ENCODE assay signal across 1 cellular context in the genomic region with DNA sequence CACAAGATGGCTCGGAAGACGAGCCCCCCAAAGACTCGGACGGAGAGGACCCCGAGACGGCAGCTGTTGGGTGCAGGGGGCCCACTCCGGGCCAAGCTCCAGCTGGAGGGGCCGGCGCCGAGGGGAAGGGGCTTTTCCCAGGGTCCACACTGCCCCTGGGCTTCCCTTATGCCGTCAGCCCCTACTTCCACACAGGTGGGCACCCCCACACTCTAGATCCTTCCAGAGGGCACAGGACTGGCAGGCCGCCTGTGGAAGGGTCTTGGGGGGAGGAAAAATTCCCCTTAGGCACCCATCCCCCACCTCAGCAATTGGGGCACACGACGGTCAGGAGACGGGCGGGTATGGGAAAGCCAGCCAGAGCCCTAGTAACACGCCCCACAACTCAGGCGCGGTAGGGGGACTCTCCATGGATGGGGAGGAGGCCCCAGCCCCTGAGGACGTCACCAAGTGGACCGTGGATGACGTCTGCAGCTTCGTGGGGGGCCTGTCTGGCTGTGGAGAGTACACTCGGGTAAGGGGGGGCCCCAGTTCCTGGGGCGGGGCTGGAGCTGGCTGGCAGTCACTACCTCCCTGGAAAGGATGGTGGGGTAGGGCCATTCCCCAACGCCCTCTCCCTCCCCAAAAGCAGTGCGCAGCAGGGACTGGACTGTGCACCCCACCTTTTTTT.
TF ChIP-seq lines count a peak whose summit lies in the region.

No MANE protein-coding gene starts in this region.

TF ChIP-seq in HEK293, 187 proteins besides CTCF, POLR2A, EP300 and RAD21 (continued from another document and continues in another):
- TF ChIP-seq, protein P1, sequence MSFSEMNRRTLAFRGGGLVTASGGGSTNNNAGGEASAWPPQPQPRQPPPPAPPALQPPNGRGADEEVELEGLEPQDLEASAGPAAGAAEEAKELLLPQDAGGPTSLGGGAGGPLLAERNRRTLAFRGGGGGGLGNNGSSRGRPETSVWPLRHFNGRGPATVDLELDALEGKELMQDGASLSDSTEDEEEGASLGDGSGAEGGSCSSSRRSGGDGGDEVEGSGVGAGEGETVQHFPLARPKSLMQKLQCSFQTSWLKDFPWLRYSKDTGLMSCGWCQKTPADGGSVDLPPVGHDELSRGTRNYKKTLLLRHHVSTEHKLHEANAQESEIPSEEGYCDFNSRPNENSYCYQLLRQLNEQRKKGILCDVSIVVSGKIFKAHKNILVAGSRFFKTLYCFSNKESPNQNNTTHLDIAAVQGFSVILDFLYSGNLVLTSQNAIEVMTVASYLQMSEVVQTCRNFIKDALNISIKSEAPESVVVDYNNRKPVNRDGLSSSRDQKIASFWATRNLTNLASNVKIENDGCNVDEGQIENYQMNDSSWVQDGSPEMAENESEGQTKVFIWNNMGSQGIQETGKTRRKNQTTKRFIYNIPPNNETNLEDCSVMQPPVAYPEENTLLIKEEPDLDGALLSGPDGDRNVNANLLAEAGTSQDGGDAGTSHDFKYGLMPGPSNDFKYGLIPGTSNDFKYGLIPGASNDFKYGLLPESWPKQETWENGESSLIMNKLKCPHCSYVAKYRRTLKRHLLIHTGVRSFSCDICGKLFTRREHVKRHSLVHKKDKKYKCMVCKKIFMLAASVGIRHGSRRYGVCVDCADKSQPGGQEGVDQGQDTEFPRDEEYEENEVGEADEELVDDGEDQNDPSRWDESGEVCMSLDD (tag by site-specific recombination; IDR thresholded peaks at IDR 0.05) = peak; percentile 89; the same call in 1 of the 2 replicates
- TF ChIP-seq, protein P2, sequence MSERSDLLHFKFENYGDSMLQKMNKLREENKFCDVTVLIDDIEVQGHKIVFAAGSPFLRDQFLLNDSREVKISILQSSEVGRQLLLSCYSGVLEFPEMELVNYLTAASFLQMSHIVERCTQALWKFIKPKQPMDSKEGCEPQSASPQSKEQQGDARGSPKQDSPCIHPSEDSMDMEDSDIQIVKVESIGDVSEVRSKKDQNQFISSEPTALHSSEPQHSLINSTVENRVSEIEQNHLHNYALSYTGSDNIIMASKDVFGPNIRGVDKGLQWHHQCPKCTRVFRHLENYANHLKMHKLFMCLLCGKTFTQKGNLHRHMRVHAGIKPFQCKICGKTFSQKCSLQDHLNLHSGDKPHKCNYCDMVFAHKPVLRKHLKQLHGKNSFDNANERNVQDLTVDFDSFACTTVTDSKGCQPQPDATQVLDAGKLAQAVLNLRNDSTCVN (tag by site-specific recombination; optimal IDR thresholded peaks at IDR 0.05) = no peak
- TF ChIP-seq ZBTB17 (tag by site-specific recombination; IDR thresholded peaks at IDR 0.05) = no peak
- TF ChIP-seq ZNF544 (tag by site-specific recombination; IDR thresholded peaks at IDR 0.05) = no peak
- peak; percentile 51; the same call in 1 of the 2 replicates for TF ChIP-seq ZNF76 (tag by site-specific recombination; IDR thresholded peaks at IDR 0.05; ENCODE audit: borderline replicate concordance, low read depth)
- no peak for TF ChIP-seq ZFHX2 (tag by site-specific recombination; conservative IDR thresholded peaks at IDR 0.05)
- peak; percentile 71 for TF ChIP-seq ZNF600 (tag by site-specific recombination; IDR thresholded peaks at IDR 0.05)
- TF ChIP-seq ZNF629 (tag by site-specific recombination; IDR thresholded peaks at IDR 0.05) = peak; percentile 100
- TF ChIP-seq ZNF843 (tag by site-specific recombination; IDR thresholded peaks at IDR 0.05) = no peak
- peak; percentile 98 for TF ChIP-seq ZBTB21 (tag by site-specific recombination; IDR thresholded peaks at IDR 0.05)
- 0 out of 2 replicates have a peak, but pooled peaks have one; percentile 11 for TF ChIP-seq ZNF677 (tag by site-specific recombination; IDR thresholded peaks at IDR 0.05)
- no peak for TF ChIP-seq ZNF404 (tag by site-specific recombination; IDR thresholded peaks at IDR 0.05)
- TF ChIP-seq, protein P3, sequence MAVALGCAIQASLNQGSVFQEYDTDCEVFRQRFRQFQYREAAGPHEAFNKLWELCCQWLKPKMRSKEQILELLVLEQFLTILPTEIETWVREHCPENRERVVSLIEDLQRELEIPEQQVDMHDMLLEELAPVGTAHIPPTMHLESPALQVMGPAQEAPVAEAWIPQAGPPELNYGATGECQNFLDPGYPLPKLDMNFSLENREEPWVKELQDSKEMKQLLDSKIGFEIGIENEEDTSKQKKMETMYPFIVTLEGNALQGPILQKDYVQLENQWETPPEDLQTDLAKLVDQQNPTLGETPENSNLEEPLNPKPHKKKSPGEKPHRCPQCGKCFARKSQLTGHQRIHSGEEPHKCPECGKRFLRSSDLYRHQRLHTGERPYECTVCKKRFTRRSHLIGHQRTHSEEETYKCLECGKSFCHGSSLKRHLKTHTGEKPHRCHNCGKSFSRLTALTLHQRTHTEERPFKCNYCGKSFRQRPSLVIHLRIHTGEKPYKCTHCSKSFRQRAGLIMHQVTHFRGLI (tag by site-specific recombination; IDR thresholded peaks at IDR 0.05) = no peak
- TF ChIP-seq ZNF549 (tag by site-specific recombination; IDR thresholded peaks at IDR 0.05) = no peak
- TF ChIP-seq ZNF292 (tag by site-specific recombination; IDR thresholded peaks at IDR 0.05; ENCODE audit: borderline replicate concordance, low read depth) = no peak
- no peak for TF ChIP-seq ZNF48 (tag by site-specific recombination; IDR thresholded peaks at IDR 0.05)
- no peak for TF ChIP-seq YY2 (tag by site-specific recombination; IDR thresholded peaks at IDR 0.05)
- TF ChIP-seq, protein P4, sequence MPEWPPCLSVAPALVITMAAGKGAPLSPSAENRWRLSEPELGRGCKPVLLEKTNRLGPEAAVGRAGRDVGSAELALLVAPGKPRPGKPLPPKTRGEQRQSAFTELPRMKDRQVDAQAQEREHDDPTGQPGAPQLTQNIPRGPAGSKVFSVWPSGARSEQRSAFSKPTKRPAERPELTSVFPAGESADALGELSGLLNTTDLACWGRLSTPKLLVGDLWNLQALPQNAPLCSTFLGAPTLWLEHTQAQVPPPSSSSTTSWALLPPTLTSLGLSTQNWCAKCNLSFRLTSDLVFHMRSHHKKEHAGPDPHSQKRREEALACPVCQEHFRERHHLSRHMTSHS (tag by site-specific recombination; IDR thresholded peaks at IDR 0.05) = no peak
- peak; percentile 32; the same call in 1 of the 2 replicates for TF ChIP-seq SP3 (tag by site-specific recombination; IDR thresholded peaks at IDR 0.05)
- peak; percentile 88 for TF ChIP-seq ZXDB (tag by site-specific recombination; IDR thresholded peaks at IDR 0.05)
- TF ChIP-seq ZNF514 (tag by site-specific recombination; IDR thresholded peaks at IDR 0.05) = no peak
- TF ChIP-seq, protein P5, sequence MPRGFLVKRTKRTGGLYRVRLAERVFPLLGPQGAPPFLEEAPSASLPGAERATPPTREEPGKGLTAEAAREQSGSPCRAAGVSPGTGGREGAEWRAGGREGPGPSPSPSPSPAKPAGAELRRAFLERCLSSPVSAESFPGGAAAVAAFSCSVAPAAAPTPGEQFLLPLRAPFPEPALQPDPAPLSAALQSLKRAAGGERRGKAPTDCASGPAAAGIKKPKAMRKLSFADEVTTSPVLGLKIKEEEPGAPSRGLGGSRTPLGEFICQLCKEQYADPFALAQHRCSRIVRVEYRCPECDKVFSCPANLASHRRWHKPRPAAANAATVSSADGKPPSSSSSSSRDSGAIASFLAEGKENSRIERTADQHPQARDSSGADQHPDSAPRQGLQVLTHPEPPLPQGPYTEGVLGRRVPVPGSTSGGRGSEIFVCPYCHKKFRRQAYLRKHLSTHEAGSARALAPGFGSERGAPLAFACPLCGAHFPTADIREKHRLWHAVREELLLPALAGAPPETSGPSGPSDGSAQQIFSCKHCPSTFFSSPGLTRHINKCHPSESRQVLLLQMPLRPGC (tag by site-specific recombination; IDR thresholded peaks at IDR 0.05) = peak; percentile 63; the same call in 1 of the 2 replicates
- TF ChIP-seq ZNF133 (tag by site-specific recombination; IDR thresholded peaks at IDR 0.05) = no peak
- TF ChIP-seq ZNF223 (tag by site-specific recombination; IDR thresholded peaks at IDR 0.05) = no peak
- TF ChIP-seq ZNF416 (tag by site-specific recombination; IDR thresholded peaks at IDR 0.05) = no peak
- TF ChIP-seq ZNF548 (tag by site-specific recombination; IDR thresholded peaks at IDR 0.05) = no peak
- TF ChIP-seq BCL11B (tag by site-specific recombination; IDR thresholded peaks at IDR 0.05; ENCODE audit: low read depth) = peak; percentile 93
- TF ChIP-seq ZNF558 (tag by site-specific recombination; IDR thresholded peaks at IDR 0.05) = no peak
- no peak for TF ChIP-seq ZNF670 (tag by site-specific recombination; IDR thresholded peaks at IDR 0.05; ENCODE audit: low read depth)
- no peak; the same call in 1 of the 2 replicates for TF ChIP-seq REPIN1 (tag by site-specific recombination; IDR thresholded peaks at IDR 0.05; ENCODE audit: low read depth)
- no peak for TF ChIP-seq ZNF121 (tag by site-specific recombination; IDR thresholded peaks at IDR 0.05)
- TF ChIP-seq ZNF174 (tag by site-specific recombination; IDR thresholded peaks at IDR 0.05) = no peak
- TF ChIP-seq SCRT1 (tag by site-specific recombination; IDR thresholded peaks at IDR 0.05; ENCODE audit: borderline replicate concordance) = no peak; the same call in 1 of the 2 replicates
- no peak for TF ChIP-seq ZNF777 (tag by site-specific recombination; IDR thresholded peaks at IDR 0.05; ENCODE audit: borderline replicate concordance)
- TF ChIP-seq GLI2 (tag by site-specific recombination; IDR thresholded peaks at IDR 0.05; ENCODE audit: borderline replicate concordance, low read depth) = no peak
- TF ChIP-seq YY1 (tag by site-specific recombination; IDR thresholded peaks at IDR 0.05) = no peak
- peak; percentile 87 for TF ChIP-seq SP7 (tag by site-specific recombination; IDR thresholded peaks at IDR 0.05)
- no peak for TF ChIP-seq ZNF658 (tag by site-specific recombination; IDR thresholded peaks at IDR 0.05)
- TF ChIP-seq, protein P6, sequence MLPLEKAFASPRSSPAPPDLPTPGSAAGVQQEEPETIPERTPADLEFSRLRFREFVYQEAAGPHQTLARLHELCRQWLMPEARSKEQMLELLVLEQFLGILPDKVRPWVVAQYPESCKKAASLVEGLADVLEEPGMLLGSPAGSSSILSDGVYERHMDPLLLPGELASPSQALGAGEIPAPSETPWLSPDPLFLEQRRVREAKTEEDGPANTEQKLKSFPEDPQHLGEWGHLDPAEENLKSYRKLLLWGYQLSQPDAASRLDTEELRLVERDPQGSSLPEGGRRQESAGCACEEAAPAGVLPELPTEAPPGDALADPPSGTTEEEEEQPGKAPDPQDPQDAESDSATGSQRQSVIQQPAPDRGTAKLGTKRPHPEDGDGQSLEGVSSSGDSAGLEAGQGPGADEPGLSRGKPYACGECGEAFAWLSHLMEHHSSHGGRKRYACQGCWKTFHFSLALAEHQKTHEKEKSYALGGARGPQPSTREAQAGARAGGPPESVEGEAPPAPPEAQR (tag by site-specific recombination; IDR thresholded peaks at IDR 0.05) = no peak
- TF ChIP-seq ZNF473 (tag by site-specific recombination; IDR thresholded peaks at IDR 0.05) = no peak
- TF ChIP-seq ZNF140 (tag by site-specific recombination; IDR thresholded peaks at IDR 0.05) = no peak
- no peak for TF ChIP-seq MZF1 (tag by site-specific recombination; IDR thresholded peaks at IDR 0.05; ENCODE audit: borderline replicate concordance)
- TF ChIP-seq ZNF155 (tag by site-specific recombination; IDR thresholded peaks at IDR 0.05) = no peak
- TF ChIP-seq, protein P7, sequence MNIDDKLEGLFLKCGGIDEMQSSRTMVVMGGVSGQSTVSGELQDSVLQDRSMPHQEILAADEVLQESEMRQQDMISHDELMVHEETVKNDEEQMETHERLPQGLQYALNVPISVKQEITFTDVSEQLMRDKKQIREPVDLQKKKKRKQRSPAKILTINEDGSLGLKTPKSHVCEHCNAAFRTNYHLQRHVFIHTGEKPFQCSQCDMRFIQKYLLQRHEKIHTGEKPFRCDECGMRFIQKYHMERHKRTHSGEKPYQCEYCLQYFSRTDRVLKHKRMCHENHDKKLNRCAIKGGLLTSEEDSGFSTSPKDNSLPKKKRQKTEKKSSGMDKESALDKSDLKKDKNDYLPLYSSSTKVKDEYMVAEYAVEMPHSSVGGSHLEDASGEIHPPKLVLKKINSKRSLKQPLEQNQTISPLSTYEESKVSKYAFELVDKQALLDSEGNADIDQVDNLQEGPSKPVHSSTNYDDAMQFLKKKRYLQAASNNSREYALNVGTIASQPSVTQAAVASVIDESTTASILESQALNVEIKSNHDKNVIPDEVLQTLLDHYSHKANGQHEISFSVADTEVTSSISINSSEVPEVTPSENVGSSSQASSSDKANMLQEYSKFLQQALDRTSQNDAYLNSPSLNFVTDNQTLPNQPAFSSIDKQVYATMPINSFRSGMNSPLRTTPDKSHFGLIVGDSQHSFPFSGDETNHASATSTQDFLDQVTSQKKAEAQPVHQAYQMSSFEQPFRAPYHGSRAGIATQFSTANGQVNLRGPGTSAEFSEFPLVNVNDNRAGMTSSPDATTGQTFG (tag by site-specific recombination; IDR thresholded peaks at IDR 0.05; ENCODE audit: borderline replicate concordance) = no peak
- peak; percentile 93 for TF ChIP-seq ZEB2 (tag by site-specific recombination; IDR thresholded peaks at IDR 0.05)
- no peak for TF ChIP-seq ZNF354C (tag by site-specific recombination; IDR thresholded peaks at IDR 0.05; ENCODE audit: borderline replicate concordance, low read depth)
- no peak for TF ChIP-seq ZNF585B (tag by site-specific recombination; IDR thresholded peaks at IDR 0.05)
- TF ChIP-seq HOXA7 (CRISPR knock-in tag; IDR thresholded peaks at IDR 0.05; ENCODE audit: borderline replicate concordance) = no peak
- TF ChIP-seq ZNF426 (tag by site-specific recombination; IDR thresholded peaks at IDR 0.05) = no peak
- no peak for TF ChIP-seq ZNF626 (tag by site-specific recombination; IDR thresholded peaks at IDR 0.05)
- TF ChIP-seq ZNF776 (tag by site-specific recombination; IDR thresholded peaks at IDR 0.05; ENCODE audit: borderline replicate concordance) = no peak
- TF ChIP-seq, protein P8, sequence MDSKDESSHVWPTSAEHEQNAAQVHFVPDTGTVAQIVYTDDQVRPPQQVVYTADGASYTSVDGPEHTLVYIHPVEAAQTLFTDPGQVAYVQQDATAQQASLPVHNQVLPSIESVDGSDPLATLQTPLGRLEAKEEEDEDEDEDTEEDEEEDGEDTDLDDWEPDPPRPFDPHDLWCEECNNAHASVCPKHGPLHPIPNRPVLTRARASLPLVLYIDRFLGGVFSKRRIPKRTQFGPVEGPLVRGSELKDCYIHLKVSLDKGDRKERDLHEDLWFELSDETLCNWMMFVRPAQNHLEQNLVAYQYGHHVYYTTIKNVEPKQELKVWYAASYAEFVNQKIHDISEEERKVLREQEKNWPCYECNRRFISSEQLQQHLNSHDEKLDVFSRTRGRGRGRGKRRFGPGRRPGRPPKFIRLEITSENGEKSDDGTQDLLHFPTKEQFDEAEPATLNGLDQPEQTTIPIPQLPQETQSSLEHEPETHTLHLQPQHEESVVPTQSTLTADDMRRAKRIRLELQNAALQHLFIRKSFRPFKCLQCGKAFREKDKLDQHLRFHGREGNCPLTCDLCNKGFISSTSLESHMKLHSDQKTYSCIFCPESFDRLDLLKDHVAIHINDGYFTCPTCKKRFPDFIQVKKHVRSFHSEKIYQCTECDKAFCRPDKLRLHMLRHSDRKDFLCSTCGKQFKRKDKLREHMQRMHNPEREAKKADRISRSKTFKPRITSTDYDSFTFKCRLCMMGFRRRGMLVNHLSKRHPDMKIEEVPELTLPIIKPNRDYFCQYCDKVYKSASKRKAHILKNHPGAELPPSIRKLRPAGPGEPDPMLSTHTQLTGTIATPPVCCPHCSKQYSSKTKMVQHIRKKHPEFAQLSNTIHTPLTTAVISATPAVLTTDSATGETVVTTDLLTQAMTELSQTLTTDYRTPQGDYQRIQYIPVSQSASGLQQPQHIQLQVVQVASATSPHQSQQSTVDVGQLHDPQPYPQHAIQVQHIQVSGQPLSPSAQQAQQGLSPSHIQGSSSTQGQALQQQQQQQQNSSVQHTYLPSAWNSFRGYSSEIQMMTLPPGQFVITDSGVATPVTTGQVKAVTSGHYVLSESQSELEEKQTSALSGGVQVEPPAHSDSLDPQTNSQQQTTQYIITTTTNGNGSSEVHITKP (tag by site-specific recombination; IDR thresholded peaks at IDR 0.05) = peak; percentile 70
